In genomic region chr4:21593268-21594002, GRCh38 we compare ENCODE assay signal across 14 cellular contexts.
DNase-seq lines count a peak whose midpoint lies in the region; ATAC-seq and TF ChIP-seq lines count a peak whose summit lies in the region.
"Had no signal": no experiment of that assay in that cellular context is flagged by ENCODE, and none has a peak within 500 bp of the region (broad histone marks: within the 10 kb centered on the region; RNA-seq: fewer than 3 reads in every experiment).

No MANE protein-coding gene starts in this region.

- no peak overlapping the region for H3K4me3 Mint-ChIP-seq in activated CD4-positive, alpha-beta T cell treated with anti-CD3 and anti-CD28 coated beads, Interleukin-2, amount 10 ng/mL, durations not matched to agents 24 days and 14 days
- H3K4me3 Mint-ChIP-seq in activated CD8-positive, alpha-beta memory T cell treated with anti-CD3 and anti-CD28 coated beads, Interleukin-2, amount 10 ng/mL, durations not matched to agents 7 days and 5 days = no peak overlapping the region
- H3K4me3 Mint-ChIP-seq: endodermal cell, H9 had no signal

- H3K4me1 Mint-ChIP-seq in activated CD4-positive, alpha-beta T cell treated with anti-CD3 and anti-CD28 coated beads, Interleukin-2, amount 10 ng/mL, durations not matched to agents 24 days and 14 days = no peaks in the 10 kb centered on the region
- H3K4me1 Mint-ChIP-seq in activated CD8-positive, alpha-beta memory T cell treated with anti-CD3 and anti-CD28 coated beads, Interleukin-2, amount 10 ng/mL, durations not matched to agents 7 days and 5 days = no peaks in the 10 kb centered on the region
- H3K4me1 Mint-ChIP-seq: endodermal cell had no signal

- H3K36me3 ChIP-seq in BE2C = peaks cover 22% of the 10 kb centered on the region
- H3K36me3 ChIP-seq: thoracic aorta had no signal

- H3K27me3 ChIP-seq in BE2C = no peaks in the 10 kb centered on the region

- no peak overlapping the region for H3K4me3 ChIP-seq in BE2C (ENCODE audit: low read depth, low read length)
- H3K4me3 ChIP-seq: thoracic aorta had no signal

- intact Hi-C loops in activated CD4-positive, alpha-beta T cell treated with anti-CD3 and anti-CD28 coated beads, Interleukin-2, amount 10 ng/mL, durations not matched to agents 24 days and 14 days (cut with micrococcal nuclease) = no loop called here

- CTCF ChIA-PET in activated CD8-positive, alpha-beta memory T cell treated with anti-CD3 and anti-CD28 coated beads, Interleukin-2, amount 10 ng/mL, durations not matched to agents 7 days and 5 days (lab: Charles Lee) = no interaction called here

- no peaks in the 10 kb centered on the region for H3K27me3 Mint-ChIP-seq in activated CD4-positive, alpha-beta T cell treated with anti-CD3 and anti-CD28 coated beads, Interleukin-2, amount 10 ng/mL, durations not matched to agents 24 days and 14 days
- no peaks in the 10 kb centered on the region for H3K27me3 Mint-ChIP-seq in activated CD8-positive, alpha-beta memory T cell treated with anti-CD3 and anti-CD28 coated beads, Interleukin-2, amount 10 ng/mL, durations not matched to agents 7 days and 5 days

- H3K9me3 ChIP-seq in BE2C = no peaks in the 10 kb centered on the region
- H3K9me3 ChIP-seq: thoracic aorta had no signal

- no peak for TF ChIP-seq CTCF in BE2C (IDR thresholded peaks at IDR 0.05; ENCODE audit: low read depth, low read length)

- DNase-seq in BE2C = peak; percentile 15
- peak; percentile 38 for DNase-seq in HS-5 (ENCODE audit: low read depth)
- DNase-seq in glomerular visceral epithelial cell (ENCODE audit: extremely low spot score) = peak; percentile 66
- DNase-seq in activated CD4-positive, alpha-beta T cell treated with anti-CD3 and anti-CD28 coated beads, Interleukin-2, amount 10 ng/mL, durations not matched to agents 24 days and 14 days = no peak
- no peak for DNase-seq in activated CD8-positive, alpha-beta memory T cell treated with anti-CD3 and anti-CD28 coated beads, Interleukin-2, amount 10 ng/mL, durations not matched to agents 7 days and 5 days
- no peak for DNase-seq in activated CD4-positive, alpha-beta T cell treated with anti-CD3 and anti-CD28 coated beads for 4 hours
- DNase-seq: DMS79, endodermal cell, H9, NCI-H1417, RPMI8226 had no signal

- no peaks in the 10 kb centered on the region for H3K9me3 Mint-ChIP-seq in activated CD4-positive, alpha-beta T cell treated with anti-CD3 and anti-CD28 coated beads, Interleukin-2, amount 10 ng/mL, durations not matched to agents 24 days and 14 days
- H3K9me3 Mint-ChIP-seq in activated CD8-positive, alpha-beta memory T cell treated with anti-CD3 and anti-CD28 coated beads, Interleukin-2, amount 10 ng/mL, durations not matched to agents 7 days and 5 days (ENCODE audit: low read depth) = peaks cover 10% of the 10 kb centered on the region
- H3K9me3 Mint-ChIP-seq: endodermal cell had no signal

- ATAC-seq in SK-N-SH treated with all-trans-retinoic acid at 6 μM for 48 hours (peak; percentile 98), HG03571 (IDR thresholded peaks at IDR 0.05; ENCODE audit: unreplicated experiment) (no peak)
- ATAC-seq in activated CD8-positive, alpha-beta memory T cell treated with anti-CD3 and anti-CD28 coated beads, Interleukin-2, amount 10 ng/mL, durations not matched to agents 7 days and 5 days = no peak

- H3K36me3 Mint-ChIP-seq in activated CD4-positive, alpha-beta T cell treated with anti-CD3 and anti-CD28 coated beads, Interleukin-2, amount 10 ng/mL, durations not matched to agents 24 days and 14 days (ENCODE audit: low read depth) = no peaks in the 10 kb centered on the region
- no peaks in the 10 kb centered on the region for H3K36me3 Mint-ChIP-seq in activated CD8-positive, alpha-beta memory T cell treated with anti-CD3 and anti-CD28 coated beads, Interleukin-2, amount 10 ng/mL, durations not matched to agents 7 days and 5 days

- H3K4me1 ChIP-seq in BE2C = peaks cover 17% of the 10 kb centered on the region

- no peak overlapping the region for H3K27ac Mint-ChIP-seq in activated CD4-positive, alpha-beta T cell treated with anti-CD3 and anti-CD28 coated beads, Interleukin-2, amount 10 ng/mL, durations not matched to agents 24 days and 14 days
- H3K27ac Mint-ChIP-seq in activated CD8-positive, alpha-beta memory T cell treated with anti-CD3 and anti-CD28 coated beads, Interleukin-2, amount 10 ng/mL, durations not matched to agents 7 days and 5 days = no peak overlapping the region
- H3K27ac Mint-ChIP-seq: endodermal cell had no signal

TF ChIP-seq in SK-N-SH treated with all-trans-retinoic acid at 6 μM for 48 hours, 23 proteins besides CTCF, POLR2A, EP300 and RAD21:
- TF ChIP-seq CSRNP3 (CRISPR knock-in tag; IDR thresholded peaks at IDR 0.05) = no peak
- TF ChIP-seq POU6F1 (CRISPR knock-in tag; IDR thresholded peaks at IDR 0.05; ENCODE audit: borderline replicate concordance, low read depth) = peak; percentile 82; the same call in 1 of the 2 replicates
- TF ChIP-seq TOX (CRISPR knock-in tag; IDR thresholded peaks at IDR 0.05; ENCODE audit: borderline replicate concordance) = peak; percentile 78
- TF ChIP-seq ZFP3 (CRISPR knock-in tag; IDR thresholded peaks at IDR 0.05) = no peak
- peak; percentile 50; the same call in 1 of the 2 replicates for TF ChIP-seq RARB (CRISPR knock-in tag; IDR thresholded peaks at IDR 0.05)
- TF ChIP-seq ZC3H10 (CRISPR knock-in tag; IDR thresholded peaks at IDR 0.05) = peak; percentile 64; the same call in 1 of the 2 replicates
- TF ChIP-seq ISL1 (CRISPR knock-in tag; IDR thresholded peaks at IDR 0.05) = peak; percentile 82
- peak; percentile 73; the same call in 1 of the 2 replicates for TF ChIP-seq PATZ1 (CRISPR knock-in tag; IDR thresholded peaks at IDR 0.05; ENCODE audit: borderline replicate concordance)
- TF ChIP-seq TCF4 (CRISPR knock-in tag; IDR thresholded peaks at IDR 0.05; ENCODE audit: borderline replicate concordance) = peak; percentile 65

Comparison
In these comparisons a context has a peak if more than half of its experiments do, and no peak if none do; other contexts are left out.
1. DNase-seq: peak in BE2C (single experiment), HS-5 (single experiment) and glomerular visceral epithelial cell (single experiment); none in activated CD4-positive, alpha-beta T cell treated with anti-CD3 and anti-CD28 coated beads, Interleukin-2, amount 10 ng/mL, durations not matched to agents 24 days and 14 days (single experiment), activated CD8-positive, alpha-beta memory T cell treated with anti-CD3 and anti-CD28 coated beads, Interleukin-2, amount 10 ng/mL, durations not matched to agents 7 days and 5 days (single experiment) and activated CD4-positive, alpha-beta T cell treated with anti-CD3 and anti-CD28 coated beads for 4 hours (0 of 2).